ENCODE assay signal across 23 cellular contexts in the genomic region with DNA sequence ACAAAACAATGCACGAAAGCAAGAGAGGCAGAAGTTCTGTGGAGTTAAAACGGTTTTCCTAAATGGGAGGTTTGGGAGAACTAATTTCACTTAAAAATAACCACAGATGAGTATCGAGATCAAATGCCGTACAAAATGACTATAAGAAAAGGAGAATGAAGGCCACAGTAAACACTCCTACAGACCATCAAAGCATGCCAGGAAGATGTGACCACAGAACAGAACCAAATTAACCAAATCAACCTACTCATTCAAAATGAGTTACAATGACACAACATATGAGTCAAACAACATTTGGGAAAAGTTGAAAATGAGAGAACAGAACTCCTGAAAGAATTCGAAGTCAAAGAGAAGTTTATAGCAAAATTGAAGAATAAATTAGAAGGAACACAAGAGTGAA. TPM values are rescaled to one million over a fixed set of nuclear protein-coding genes. Genes with fewer than 3 reads are reported as not detected.
DNase-seq lines count a peak whose midpoint lies in the region; ATAC-seq and TF ChIP-seq lines count a peak whose summit lies in the region.
"Had no signal": no experiment of that assay in that cellular context is flagged by ENCODE, and none has a peak within 500 bp of the region (broad histone marks: within the 10 kb centered on the region; RNA-seq: fewer than 3 reads in every experiment).

No MANE protein-coding gene starts in this region.

- POLR2A ChIA-PET in WTC11 (lab: Charles Lee): interaction anchor here (0.6 kb wide), 1 partner anchor 251 kb away, joined by 3 read pairs; no protein-coding TSS in a partner anchor
- POLR2A ChIA-PET in activated CD4-positive, alpha-beta T cell treated with anti-CD3 and anti-CD28 coated beads for 36 hours (lab: Charles Lee): no interaction called here

- H4K20me1 ChIP-seq in GM23338 (replicated peaks; ENCODE audit: insufficient read depth): no peaks in the 10 kb centered on the region

- H3K9me3 Mint-ChIP-seq in GM23338: peaks cover 5% of the 10 kb centered on the region; the same call in 1 of the 3 replicates
- H3K9me3 Mint-ChIP-seq in WTC11: no peaks in the 10 kb centered on the region
- H3K9me3 Mint-ChIP-seq in activated CD4-positive, alpha-beta T cell treated with anti-CD3 and anti-CD28 coated beads for 36 hours (ENCODE audit: low read depth): peaks cover 4% of the 10 kb centered on the region

- H3K9me2 ChIP-seq in GM23338 (ENCODE audit: insufficient read depth): peaks cover 9% of the 10 kb centered on the region; the same call in 1 of the 2 replicates

- H3K4me3 Mint-ChIP-seq in GM23338 (0 out of 3 replicates have a peak overlapping the region, but pooled peaks have one; percentile 27), WTC11 (peak overlapping the region; percentile 32)
- H3K4me3 Mint-ChIP-seq in activated CD4-positive, alpha-beta T cell treated with anti-CD3 and anti-CD28 coated beads for 36 hours: no peak overlapping the region

- H3K27me3 Mint-ChIP-seq in GM23338 (ENCODE audit: insufficient read depth, low read depth, poor library complexity) (peaks cover 4% of the 10 kb centered on the region), WTC11 (ENCODE audit: low read depth) (no peaks in the 10 kb centered on the region)
- no peaks in the 10 kb centered on the region for H3K27me3 Mint-ChIP-seq in activated CD4-positive, alpha-beta T cell treated with anti-CD3 and anti-CD28 coated beads for 36 hours

- H3K79me2 ChIP-seq in GM23338 (replicated peaks; ENCODE audit: insufficient read depth): no peaks in the 10 kb centered on the region

- CTCF ChIA-PET in WTC11 (lab: Charles Lee): interaction anchor here (1.2 kb wide), 1 partner anchor 88 kb away, joined by 4 read pairs; no protein-coding TSS in a partner anchor
- CTCF ChIA-PET in activated CD4-positive, alpha-beta T cell treated with anti-CD3 and anti-CD28 coated beads for 36 hours (lab: Charles Lee): no interaction called here

- DNase-seq in GM23338 (ENCODE audit: low spot score) (no peak), WTC11 (ENCODE audit: low spot score) (no peak), foreskin keratinocyte (no peak), stromal cell of bone marrow (ENCODE audit: low read depth) (peak; percentile 31), GM13976 (ENCODE audit: low spot score) (no peak), NCI-H146 (lab: John Stamatoyannopoulos, UW) (no peak)
- DNase-seq in activated CD4-positive, alpha-beta T cell treated with anti-CD3 and anti-CD28 coated beads for 36 hours: no peak
- DNase-seq: C1 segment of cervical spinal cord; CD4-positive, alpha-beta memory T cell; COR-L47; DMS 273 treated with DMSO at 0.1 percent for 48 hours; DMS79; EL; GDM1; Kasumi-1; MG63; NCI-H1694; NCI-H2029 treated with DMSO at 0.1 percent for 48 hours; NCI-H526 treated with DMSO at 0.1 percent for 48 hours; SHP77 had no signal

- no peaks in the 10 kb centered on the region for H3K36me3 Mint-ChIP-seq in GM23338 (ENCODE audit: low read depth)
- H3K36me3 Mint-ChIP-seq in WTC11: no peaks in the 10 kb centered on the region
- no peaks in the 10 kb centered on the region for H3K36me3 Mint-ChIP-seq in activated CD4-positive, alpha-beta T cell treated with anti-CD3 and anti-CD28 coated beads for 36 hours (ENCODE audit: low read depth)
- H3K36me3 Mint-ChIP-seq: CD4-positive, alpha-beta memory T cell had no signal

- H3K4me2 ChIP-seq in GM23338: no peak overlapping the region
- H3K4me2 ChIP-seq: A549 had no signal

- H3K4me1 ChIP-seq in GM23338 (ENCODE audit: insufficient read depth): peaks cover 11% of the 10 kb centered on the region
- peaks cover 7% of the 10 kb centered on the region for H3K4me1 ChIP-seq in foreskin keratinocyte
- H3K4me1 ChIP-seq: A549 had no signal

- no peaks in the 10 kb centered on the region for H3K36me3 ChIP-seq in GM23338 (ENCODE audit: insufficient read depth)
- H3K36me3 ChIP-seq: MG63 had no signal

- in situ Hi-C loops in GM13976 (cut with MboI; ENCODE audit: low sequenced_read_pairs, unreplicated experiment): no loop called here

- TF ChIP-seq CTCF in GM23338 (conservative IDR thresholded peaks at IDR 0.05; ENCODE audit: low read depth in 2 of 2) (no peak), WTC11 (IDR thresholded peaks at IDR 0.05) (no peak), foreskin keratinocyte (conservative IDR thresholded peaks at IDR 0.05) (no peak), GM13976 (IDR thresholded peaks at IDR 0.05; ENCODE audit: borderline replicate concordance, control extremely low read depth, extremely low read depth, insufficient read depth, missing control alignments) (no peak)

- ATAC-seq in GM23338 (no peak), WTC11 (no peak), foreskin keratinocyte (peak; percentile 29), HG02588 (IDR thresholded peaks at IDR 0.05; ENCODE audit: unreplicated experiment) (no peak)
- no peak for ATAC-seq in activated CD4-positive, alpha-beta T cell treated with anti-CD3 and anti-CD28 coated beads for 36 hours
- ATAC-seq: A549, HepG2 had no signal

- H3K4me1 Mint-ChIP-seq in GM23338 (peaks cover 19% of the 10 kb centered on the region), WTC11 (peaks cover 21% of the 10 kb centered on the region)
- H3K4me1 Mint-ChIP-seq in activated CD4-positive, alpha-beta T cell treated with anti-CD3 and anti-CD28 coated beads for 36 hours: no peaks in the 10 kb centered on the region
- H3K4me1 Mint-ChIP-seq: CD4-positive, alpha-beta memory T cell had no signal

- no peak overlapping the region for H3K4me3 ChIP-seq in GM23338
- H3K4me3 ChIP-seq: A549, MG63 had no signal

- H3K27me3 ChIP-seq in GM23338 (ENCODE audit: insufficient read depth): no peaks in the 10 kb centered on the region
- H3K27me3 ChIP-seq in foreskin keratinocyte: no peaks in the 10 kb centered on the region
- H3K27me3 ChIP-seq: MG63 had no signal

- no peak overlapping the region for H3K27ac Mint-ChIP-seq in GM23338
- H3K27ac Mint-ChIP-seq in WTC11: no peak overlapping the region
- H3K27ac Mint-ChIP-seq in activated CD4-positive, alpha-beta T cell treated with anti-CD3 and anti-CD28 coated beads for 36 hours: no peak overlapping the region

- H3F3A ChIP-seq in GM23338 (replicated peaks; ENCODE audit: low read depth): no peaks in the 10 kb centered on the region

- peak overlapping the region; percentile 72; the same call in 1 of the 2 replicates for H2AFZ ChIP-seq in GM23338

- H3K27ac ChIP-seq in GM23338 (ENCODE audit: low read depth): no peak overlapping the region
- H3K27ac ChIP-seq in foreskin keratinocyte: no peak overlapping the region
- H3K27ac ChIP-seq: A549 had no signal

- intact Hi-C loops in activated CD4-positive, alpha-beta T cell treated with anti-CD3 and anti-CD28 coated beads for 36 hours (cut with DNase I, micrococcal nuclease): no loop called here

TF ChIP-seq in GM23338, 12 proteins besides CTCF, POLR2A, EP300 and RAD21 (continues in another document):
- no peak for TF ChIP-seq NANOG (IDR thresholded peaks at IDR 0.05; ENCODE audit: borderline replicate concordance)
- no peak for TF ChIP-seq STAT1 (IDR thresholded peaks at IDR 0.05; ENCODE audit: unreplicated experiment)

TF ChIP-seq in WTC11, 78 proteins besides CTCF, POLR2A, EP300 and RAD21:
- TF ChIP-seq HMGA2 (CRISPR knock-in tag; IDR thresholded peaks at IDR 0.05) (no peak), CREB1 (CRISPR knock-in tag; IDR thresholded peaks at IDR 0.05) (no peak), FOXP1 (CRISPR knock-in tag; IDR thresholded peaks at IDR 0.05; ENCODE audit: borderline replicate concordance) (no peak), ZNF121 (CRISPR knock-in tag; IDR thresholded peaks at IDR 0.05) (no peak), CBFB (CRISPR knock-in tag; IDR thresholded peaks at IDR 0.05; ENCODE audit: low read depth) (no peak)
- TF ChIP-seq, protein P1, sequence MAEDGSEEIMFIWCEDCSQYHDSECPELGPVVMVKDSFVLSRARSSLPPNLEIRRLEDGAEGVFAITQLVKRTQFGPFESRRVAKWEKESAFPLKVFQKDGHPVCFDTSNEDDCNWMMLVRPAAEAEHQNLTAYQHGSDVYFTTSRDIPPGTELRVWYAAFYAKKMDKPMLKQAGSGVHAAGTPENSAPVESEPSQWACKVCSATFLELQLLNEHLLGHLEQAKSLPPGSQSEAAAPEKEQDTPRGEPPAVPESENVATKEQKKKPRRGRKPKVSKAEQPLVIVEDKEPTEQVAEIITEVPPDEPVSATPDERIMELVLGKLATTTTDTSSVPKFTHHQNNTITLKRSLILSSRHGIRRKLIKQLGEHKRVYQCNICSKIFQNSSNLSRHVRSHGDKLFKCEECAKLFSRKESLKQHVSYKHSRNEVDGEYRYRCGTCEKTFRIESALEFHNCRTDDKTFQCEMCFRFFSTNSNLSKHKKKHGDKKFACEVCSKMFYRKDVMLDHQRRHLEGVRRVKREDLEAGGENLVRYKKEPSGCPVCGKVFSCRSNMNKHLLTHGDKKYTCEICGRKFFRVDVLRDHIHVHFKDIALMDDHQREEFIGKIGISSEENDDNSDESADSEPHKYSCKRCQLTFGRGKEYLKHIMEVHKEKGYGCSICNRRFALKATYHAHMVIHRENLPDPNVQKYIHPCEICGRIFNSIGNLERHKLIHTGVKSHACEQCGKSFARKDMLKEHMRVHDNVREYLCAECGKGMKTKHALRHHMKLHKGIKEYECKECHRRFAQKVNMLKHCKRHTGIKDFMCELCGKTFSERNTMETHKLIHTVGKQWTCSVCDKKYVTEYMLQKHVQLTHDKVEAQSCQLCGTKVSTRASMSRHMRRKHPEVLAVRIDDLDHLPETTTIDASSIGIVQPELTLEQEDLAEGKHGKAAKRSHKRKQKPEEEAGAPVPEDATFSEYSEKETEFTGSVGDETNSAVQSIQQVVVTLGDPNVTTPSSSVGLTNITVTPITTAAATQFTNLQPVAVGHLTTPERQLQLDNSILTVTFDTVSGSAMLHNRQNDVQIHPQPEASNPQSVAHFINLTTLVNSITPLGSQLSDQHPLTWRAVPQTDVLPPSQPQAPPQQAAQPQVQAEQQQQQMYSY (CRISPR knock-in tag; IDR thresholded peaks at IDR 0.05): no peak

RNA-seq across cellular contexts. Expression of gene DOCK1, which starts 24.3 kb away (rescaled TPM):
- total RNA-seq in GM23338 (2014; rRNA removed; shearing (Covaris generic)): 55.3 and 57.8 TPM in 2 replicates
- polyA plus RNA-seq in GM23338 (2016; fragmentation: Nextera tagmentation; extraction: Ambion mirVana) (10.7 and 13.2 TPM in 2 replicates), foreskin keratinocyte (10.4 and 12.0 TPM in 2 replicates)
- total RNA-seq in WTC11 (2021) (52.1 to 58.4 TPM (median 55.8 TPM) in 3 replicates), foreskin keratinocyte (48.4 and 56.5 TPM in 2 replicates)
- total RNA-seq in activated CD4-positive, alpha-beta T cell treated with anti-CD3 and anti-CD28 coated beads for 36 hours: under 1 TPM; 0.75 to 0.81 TPM
- polyA plus RNA-seq: CD4-positive, alpha-beta memory T cell had no signal

Comparison
In these comparisons a context has a peak if more than half of its experiments do, and no peak if none do; other contexts are left out.
1. RNA of gene DOCK1, which starts 24.3 kb away (total RNA-seq): 55.3 to 57.8 TPM in GM23338, 52.1 to 58.4 TPM in WTC11 and 48.4 to 56.5 TPM in foreskin keratinocyte; 0.75 to 0.81 TPM in activated CD4-positive, alpha-beta T cell treated with anti-CD3 and anti-CD28 coated beads for 36 hours; every median in the first group is over 10 times any median in the second.